In genomic region chr1:173421266-173421665, GRCh38 we compare ENCODE assay signal across 30 cellular contexts.
"Had no signal": no experiment of that assay in that cellular context is flagged by ENCODE, and none has a peak within 500 bp of the region (broad histone marks: within the 10 kb centered on the region; RNA-seq: fewer than 3 reads in every experiment).

No MANE protein-coding gene starts in this region.

- H3K9me3 ChIP-seq: esophagus muscularis mucosa, gastrocnemius medialis, heart left ventricle had no signal

- H3K27me3 ChIP-seq: brain microvascular endothelial cell, esophagus muscularis mucosa, foreskin keratinocyte, gastrocnemius medialis, heart left ventricle had no signal

- DNase-seq: activated CD4-positive, alpha-beta memory T cell treated with anti-CD3 and anti-CD28 coated beads for 36 hours; activated CD4-positive, alpha-beta T cell treated with anti-CD3 and anti-CD28 coated beads for 36 hours; activated CD4-positive, alpha-beta T cell treated with anti-CD3 and anti-CD28 coated beads, Interleukin-2, amount 10 ng/mL, durations not matched to agents 24 days and 14 days; activated CD4-positive, CD25-positive, alpha-beta regulatory T cell; activated CD4-positive, CD25-positive, alpha-beta regulatory T cell treated with anti-CD3 and anti-CD28 coated beads, Interleukin-2, amount 50 U/mL, for 72 hours; activated CD8-positive, alpha-beta memory T cell treated with anti-CD3 and anti-CD28 coated beads, Interleukin-2, amount 10 ng/mL, durations not matched to agents 7 days and 5 days; activated CD8-positive, alpha-beta memory T cell treated with anti-CD3 and anti-CD28 coated beads, Interleukin-2, amount 50 U/mL, for 48 hours; activated CD8-positive, alpha-beta T cell treated with anti-CD3 and anti-CD28 coated beads, Interleukin-2, amount 10 ng/mL, durations not matched to agents 7 days and 5 days; activated effector memory CD4-positive, alpha-beta T cell treated with Interleukin-2 at 50 U/mL for 16 hours; activated gamma-delta T cell treated with Interleukin-2 at 50 U/mL for 16 hours; activated naive CD4-positive, alpha-beta T cell treated with anti-CD3 and anti-CD28 coated beads, Interleukin-2, amount 50 U/mL, for 16 hours; activated naive CD4-positive, alpha-beta T cell treated with Interleukin-2 at 50 U/mL for 16 hours; activated T-cell treated with anti-CD3 and anti-CD28 coated beads for 4 hours; activated T-cell treated with anti-CD3 and anti-CD28 coated beads, Interleukin-2, amount 50 U/mL, for 24 hours; activated T-cell treated with anti-CD3 and anti-CD28 coated beads, Interleukin-2, amount 50 U/mL, for 72 hours; amniotic stem cell; anterior cingulate cortex; brain microvascular endothelial cell; cortex of kidney; dermis blood vessel endothelial cell; effector CD4-positive, alpha-beta T cell; effector memory CD8-positive, alpha-beta T cell; erythroblast; foreskin keratinocyte; gastrocnemius medialis; glutamatergic neuron; heart left ventricle; T-helper 1 cell; T-helper 2 cell had no signal

- H3K27ac ChIP-seq: brain microvascular endothelial cell, esophagus muscularis mucosa, foreskin keratinocyte, gastrocnemius medialis, heart left ventricle had no signal

- H3K36me3 ChIP-seq: gastrocnemius medialis had no signal

- H3K4me3 ChIP-seq: esophagus muscularis mucosa, gastrocnemius medialis, heart left ventricle had no signal
